ENCODE assay signal across 1 cellular context in the genomic region with DNA sequence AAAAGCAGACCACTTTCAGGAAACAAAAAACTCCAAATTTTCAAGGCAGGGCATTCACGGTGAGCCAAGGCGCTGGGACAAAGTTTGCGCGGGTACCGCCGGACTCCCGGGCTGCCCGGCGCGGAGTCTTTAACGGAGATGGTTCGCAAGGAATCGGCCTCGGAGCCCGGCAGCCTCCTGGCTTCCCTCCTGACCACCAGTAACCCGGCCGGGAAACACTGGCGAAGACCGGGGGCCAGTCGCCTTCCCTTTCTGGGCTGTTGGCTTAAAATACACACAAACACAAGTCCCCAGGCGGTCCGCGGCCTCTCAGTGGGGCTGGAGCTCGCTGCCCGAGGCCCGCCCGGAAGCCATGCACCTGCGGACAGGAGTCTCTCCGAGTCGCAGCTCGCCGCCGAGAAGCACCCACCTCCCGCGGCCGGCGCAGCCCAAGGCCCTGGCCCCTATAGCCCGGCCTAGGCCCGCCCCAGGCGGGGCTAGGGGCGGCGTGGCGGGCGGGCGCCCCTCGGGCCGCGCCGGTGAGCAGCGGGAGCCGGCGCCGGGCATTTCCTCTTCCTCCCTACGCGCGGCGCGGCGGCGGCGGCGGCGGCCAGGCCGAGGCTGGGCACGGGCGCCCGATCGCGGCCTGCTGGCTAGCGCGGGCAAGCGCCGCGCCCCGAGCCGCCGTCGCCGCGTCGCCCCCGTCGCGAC.
TF ChIP-seq lines count a peak whose summit lies in the region.

No MANE protein-coding gene starts in this region.

TF ChIP-seq in K562, 482 proteins besides CTCF, POLR2A, EP300 and RAD21 (continued from another document and continues in another):
- TF ChIP-seq, protein P1, sequence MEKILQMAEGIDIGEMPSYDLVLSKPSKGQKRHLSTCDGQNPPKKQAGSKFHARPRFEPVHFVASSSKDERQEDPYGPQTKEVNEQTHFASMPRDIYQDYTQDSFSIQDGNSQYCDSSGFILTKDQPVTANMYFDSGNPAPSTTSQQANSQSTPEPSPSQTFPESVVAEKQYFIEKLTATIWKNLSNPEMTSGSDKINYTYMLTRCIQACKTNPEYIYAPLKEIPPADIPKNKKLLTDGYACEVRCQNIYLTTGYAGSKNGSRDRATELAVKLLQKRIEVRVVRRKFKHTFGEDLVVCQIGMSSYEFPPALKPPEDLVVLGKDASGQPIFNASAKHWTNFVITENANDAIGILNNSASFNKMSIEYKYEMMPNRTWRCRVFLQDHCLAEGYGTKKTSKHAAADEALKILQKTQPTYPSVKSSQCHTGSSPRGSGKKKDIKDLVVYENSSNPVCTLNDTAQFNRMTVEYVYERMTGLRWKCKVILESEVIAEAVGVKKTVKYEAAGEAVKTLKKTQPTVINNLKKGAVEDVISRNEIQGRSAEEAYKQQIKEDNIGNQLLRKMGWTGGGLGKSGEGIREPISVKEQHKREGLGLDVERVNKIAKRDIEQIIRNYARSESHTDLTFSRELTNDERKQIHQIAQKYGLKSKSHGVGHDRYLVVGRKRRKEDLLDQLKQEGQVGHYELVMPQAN (IDR thresholded peaks at IDR 0.05; ENCODE audit: borderline replicate concordance): 0 out of 2 replicates have a peak, but pooled peaks have one; percentile 22
- TF ChIP-seq SAFB (IDR thresholded peaks at IDR 0.05; ENCODE audit: borderline replicate concordance, low read depth, low read length) (no peak), ZNF24 (IDR thresholded peaks at IDR 0.05) (no peak), TAF15 (IDR thresholded peaks at IDR 0.05; ENCODE audit: low read depth, low read length) (no peak), ZEB2 (IDR thresholded peaks at IDR 0.05) (no peak), ETV5 (CRISPR knock-in tag; IDR thresholded peaks at IDR 0.05; ENCODE audit: low read depth) (no peak), FOS (IDR thresholded peaks at IDR 0.05; ENCODE audit: extremely low read depth, insufficient read length) (no peak), ZNF121 (CRISPR knock-in tag; conservative IDR thresholded peaks at IDR 0.05) (no peak), OTX1 (CRISPR knock-in tag; IDR thresholded peaks at IDR 0.05) (no peak), RBM17 (IDR thresholded peaks at IDR 0.05; ENCODE audit: borderline replicate concordance, low read depth, low read length) (no peak), NCOA2 (IDR thresholded peaks at IDR 0.05; ENCODE audit: partially characterized antibody in 2 of 2) (no peak), TBP (optimal IDR thresholded peaks at IDR 0.05; ENCODE audit: low read depth, low read length) (peak; percentile 35), NRF1 (conservative IDR thresholded peaks at IDR 0.05 in 1 of 2, IDR thresholded peaks at IDR 0.05 in 1 of 2) (peak; percentile 32 to 47; a peak in 3 of 4 replicates), DNMT1 (IDR thresholded peaks at IDR 0.05) (no peak), ZNF253 (CRISPR knock-in tag; conservative IDR thresholded peaks at IDR 0.05) (no peak), NFE2L1 (tag; IDR thresholded peaks at IDR 0.05; ENCODE audit: borderline replicate concordance, low read depth) (no peak), HMG20B (CRISPR knock-in tag; IDR thresholded peaks at IDR 0.05) (no peak), MTA1 (IDR thresholded peaks at IDR 0.05; ENCODE audit: borderline replicate concordance) (no peak), XRCC4 (IDR thresholded peaks at IDR 0.05; ENCODE audit: extremely low read depth, insufficient read depth, insufficient read length) (no peak)
- TF ChIP-seq, protein P2, sequence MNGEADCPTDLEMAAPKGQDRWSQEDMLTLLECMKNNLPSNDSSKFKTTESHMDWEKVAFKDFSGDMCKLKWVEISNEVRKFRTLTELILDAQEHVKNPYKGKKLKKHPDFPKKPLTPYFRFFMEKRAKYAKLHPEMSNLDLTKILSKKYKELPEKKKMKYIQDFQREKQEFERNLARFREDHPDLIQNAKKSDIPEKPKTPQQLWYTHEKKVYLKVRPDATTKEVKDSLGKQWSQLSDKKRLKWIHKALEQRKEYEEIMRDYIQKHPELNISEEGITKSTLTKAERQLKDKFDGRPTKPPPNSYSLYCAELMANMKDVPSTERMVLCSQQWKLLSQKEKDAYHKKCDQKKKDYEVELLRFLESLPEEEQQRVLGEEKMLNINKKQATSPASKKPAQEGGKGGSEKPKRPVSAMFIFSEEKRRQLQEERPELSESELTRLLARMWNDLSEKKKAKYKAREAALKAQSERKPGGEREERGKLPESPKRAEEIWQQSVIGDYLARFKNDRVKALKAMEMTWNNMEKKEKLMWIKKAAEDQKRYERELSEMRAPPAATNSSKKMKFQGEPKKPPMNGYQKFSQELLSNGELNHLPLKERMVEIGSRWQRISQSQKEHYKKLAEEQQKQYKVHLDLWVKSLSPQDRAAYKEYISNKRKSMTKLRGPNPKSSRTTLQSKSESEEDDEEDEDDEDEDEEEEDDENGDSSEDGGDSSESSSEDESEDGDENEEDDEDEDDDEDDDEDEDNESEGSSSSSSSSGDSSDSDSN (IDR thresholded peaks at IDR 0.05; ENCODE audit: borderline replicate concordance in 1 of 2, low read depth in 2 of 2, low read length in 2 of 2): peak; percentile 83 to 88; a peak in 3 of 4 replicates
- TF ChIP-seq, protein P3, sequence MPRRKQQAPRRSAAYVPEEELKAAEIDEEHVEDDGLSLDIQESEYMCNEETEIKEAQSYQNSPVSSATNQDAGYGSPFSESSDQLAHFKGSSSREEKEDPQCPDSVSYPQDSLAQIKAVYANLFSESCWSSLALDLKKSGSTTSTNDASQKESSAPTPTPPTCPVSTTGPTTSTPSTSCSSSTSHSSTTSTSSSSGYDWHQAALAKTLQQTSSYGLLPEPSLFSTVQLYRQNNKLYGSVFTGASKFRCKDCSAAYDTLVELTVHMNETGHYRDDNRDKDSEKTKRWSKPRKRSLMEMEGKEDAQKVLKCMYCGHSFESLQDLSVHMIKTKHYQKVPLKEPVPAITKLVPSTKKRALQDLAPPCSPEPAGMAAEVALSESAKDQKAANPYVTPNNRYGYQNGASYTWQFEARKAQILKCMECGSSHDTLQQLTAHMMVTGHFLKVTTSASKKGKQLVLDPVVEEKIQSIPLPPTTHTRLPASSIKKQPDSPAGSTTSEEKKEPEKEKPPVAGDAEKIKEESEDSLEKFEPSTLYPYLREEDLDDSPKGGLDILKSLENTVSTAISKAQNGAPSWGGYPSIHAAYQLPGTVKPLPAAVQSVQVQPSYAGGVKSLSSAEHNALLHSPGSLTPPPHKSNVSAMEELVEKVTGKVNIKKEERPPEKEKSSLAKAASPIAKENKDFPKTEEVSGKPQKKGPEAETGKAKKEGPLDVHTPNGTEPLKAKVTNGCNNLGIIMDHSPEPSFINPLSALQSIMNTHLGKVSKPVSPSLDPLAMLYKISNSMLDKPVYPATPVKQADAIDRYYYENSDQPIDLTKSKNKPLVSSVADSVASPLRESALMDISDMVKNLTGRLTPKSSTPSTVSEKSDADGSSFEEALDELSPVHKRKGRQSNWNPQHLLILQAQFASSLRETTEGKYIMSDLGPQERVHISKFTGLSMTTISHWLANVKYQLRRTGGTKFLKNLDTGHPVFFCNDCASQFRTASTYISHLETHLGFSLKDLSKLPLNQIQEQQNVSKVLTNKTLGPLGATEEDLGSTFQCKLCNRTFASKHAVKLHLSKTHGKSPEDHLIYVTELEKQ (CRISPR knock-in tag; IDR thresholded peaks at IDR 0.05): no peak
- TF ChIP-seq, protein P4, sequence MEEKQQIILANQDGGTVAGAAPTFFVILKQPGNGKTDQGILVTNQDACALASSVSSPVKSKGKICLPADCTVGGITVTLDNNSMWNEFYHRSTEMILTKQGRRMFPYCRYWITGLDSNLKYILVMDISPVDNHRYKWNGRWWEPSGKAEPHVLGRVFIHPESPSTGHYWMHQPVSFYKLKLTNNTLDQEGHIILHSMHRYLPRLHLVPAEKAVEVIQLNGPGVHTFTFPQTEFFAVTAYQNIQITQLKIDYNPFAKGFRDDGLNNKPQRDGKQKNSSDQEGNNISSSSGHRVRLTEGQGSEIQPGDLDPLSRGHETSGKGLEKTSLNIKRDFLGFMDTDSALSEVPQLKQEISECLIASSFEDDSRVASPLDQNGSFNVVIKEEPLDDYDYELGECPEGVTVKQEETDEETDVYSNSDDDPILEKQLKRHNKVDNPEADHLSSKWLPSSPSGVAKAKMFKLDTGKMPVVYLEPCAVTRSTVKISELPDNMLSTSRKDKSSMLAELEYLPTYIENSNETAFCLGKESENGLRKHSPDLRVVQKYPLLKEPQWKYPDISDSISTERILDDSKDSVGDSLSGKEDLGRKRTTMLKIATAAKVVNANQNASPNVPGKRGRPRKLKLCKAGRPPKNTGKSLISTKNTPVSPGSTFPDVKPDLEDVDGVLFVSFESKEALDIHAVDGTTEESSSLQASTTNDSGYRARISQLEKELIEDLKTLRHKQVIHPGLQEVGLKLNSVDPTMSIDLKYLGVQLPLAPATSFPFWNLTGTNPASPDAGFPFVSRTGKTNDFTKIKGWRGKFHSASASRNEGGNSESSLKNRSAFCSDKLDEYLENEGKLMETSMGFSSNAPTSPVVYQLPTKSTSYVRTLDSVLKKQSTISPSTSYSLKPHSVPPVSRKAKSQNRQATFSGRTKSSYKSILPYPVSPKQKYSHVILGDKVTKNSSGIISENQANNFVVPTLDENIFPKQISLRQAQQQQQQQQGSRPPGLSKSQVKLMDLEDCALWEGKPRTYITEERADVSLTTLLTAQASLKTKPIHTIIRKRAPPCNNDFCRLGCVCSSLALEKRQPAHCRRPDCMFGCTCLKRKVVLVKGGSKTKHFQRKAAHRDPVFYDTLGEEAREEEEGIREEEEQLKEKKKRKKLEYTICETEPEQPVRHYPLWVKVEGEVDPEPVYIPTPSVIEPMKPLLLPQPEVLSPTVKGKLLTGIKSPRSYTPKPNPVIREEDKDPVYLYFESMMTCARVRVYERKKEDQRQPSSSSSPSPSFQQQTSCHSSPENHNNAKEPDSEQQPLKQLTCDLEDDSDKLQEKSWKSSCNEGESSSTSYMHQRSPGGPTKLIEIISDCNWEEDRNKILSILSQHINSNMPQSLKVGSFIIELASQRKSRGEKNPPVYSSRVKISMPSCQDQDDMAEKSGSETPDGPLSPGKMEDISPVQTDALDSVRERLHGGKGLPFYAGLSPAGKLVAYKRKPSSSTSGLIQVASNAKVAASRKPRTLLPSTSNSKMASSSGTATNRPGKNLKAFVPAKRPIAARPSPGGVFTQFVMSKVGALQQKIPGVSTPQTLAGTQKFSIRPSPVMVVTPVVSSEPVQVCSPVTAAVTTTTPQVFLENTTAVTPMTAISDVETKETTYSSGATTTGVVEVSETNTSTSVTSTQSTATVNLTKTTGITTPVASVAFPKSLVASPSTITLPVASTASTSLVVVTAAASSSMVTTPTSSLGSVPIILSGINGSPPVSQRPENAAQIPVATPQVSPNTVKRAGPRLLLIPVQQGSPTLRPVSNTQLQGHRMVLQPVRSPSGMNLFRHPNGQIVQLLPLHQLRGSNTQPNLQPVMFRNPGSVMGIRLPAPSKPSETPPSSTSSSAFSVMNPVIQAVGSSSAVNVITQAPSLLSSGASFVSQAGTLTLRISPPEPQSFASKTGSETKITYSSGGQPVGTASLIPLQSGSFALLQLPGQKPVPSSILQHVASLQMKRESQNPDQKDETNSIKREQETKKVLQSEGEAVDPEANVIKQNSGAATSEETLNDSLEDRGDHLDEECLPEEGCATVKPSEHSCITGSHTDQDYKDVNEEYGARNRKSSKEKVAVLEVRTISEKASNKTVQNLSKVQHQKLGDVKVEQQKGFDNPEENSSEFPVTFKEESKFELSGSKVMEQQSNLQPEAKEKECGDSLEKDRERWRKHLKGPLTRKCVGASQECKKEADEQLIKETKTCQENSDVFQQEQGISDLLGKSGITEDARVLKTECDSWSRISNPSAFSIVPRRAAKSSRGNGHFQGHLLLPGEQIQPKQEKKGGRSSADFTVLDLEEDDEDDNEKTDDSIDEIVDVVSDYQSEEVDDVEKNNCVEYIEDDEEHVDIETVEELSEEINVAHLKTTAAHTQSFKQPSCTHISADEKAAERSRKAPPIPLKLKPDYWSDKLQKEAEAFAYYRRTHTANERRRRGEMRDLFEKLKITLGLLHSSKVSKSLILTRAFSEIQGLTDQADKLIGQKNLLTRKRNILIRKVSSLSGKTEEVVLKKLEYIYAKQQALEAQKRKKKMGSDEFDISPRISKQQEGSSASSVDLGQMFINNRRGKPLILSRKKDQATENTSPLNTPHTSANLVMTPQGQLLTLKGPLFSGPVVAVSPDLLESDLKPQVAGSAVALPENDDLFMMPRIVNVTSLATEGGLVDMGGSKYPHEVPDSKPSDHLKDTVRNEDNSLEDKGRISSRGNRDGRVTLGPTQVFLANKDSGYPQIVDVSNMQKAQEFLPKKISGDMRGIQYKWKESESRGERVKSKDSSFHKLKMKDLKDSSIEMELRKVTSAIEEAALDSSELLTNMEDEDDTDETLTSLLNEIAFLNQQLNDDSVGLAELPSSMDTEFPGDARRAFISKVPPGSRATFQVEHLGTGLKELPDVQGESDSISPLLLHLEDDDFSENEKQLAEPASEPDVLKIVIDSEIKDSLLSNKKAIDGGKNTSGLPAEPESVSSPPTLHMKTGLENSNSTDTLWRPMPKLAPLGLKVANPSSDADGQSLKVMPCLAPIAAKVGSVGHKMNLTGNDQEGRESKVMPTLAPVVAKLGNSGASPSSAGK (IDR thresholded peaks at IDR 0.05): peak; percentile 25; the same call in 1 of the 2 replicates
- TF ChIP-seq, protein P5, sequence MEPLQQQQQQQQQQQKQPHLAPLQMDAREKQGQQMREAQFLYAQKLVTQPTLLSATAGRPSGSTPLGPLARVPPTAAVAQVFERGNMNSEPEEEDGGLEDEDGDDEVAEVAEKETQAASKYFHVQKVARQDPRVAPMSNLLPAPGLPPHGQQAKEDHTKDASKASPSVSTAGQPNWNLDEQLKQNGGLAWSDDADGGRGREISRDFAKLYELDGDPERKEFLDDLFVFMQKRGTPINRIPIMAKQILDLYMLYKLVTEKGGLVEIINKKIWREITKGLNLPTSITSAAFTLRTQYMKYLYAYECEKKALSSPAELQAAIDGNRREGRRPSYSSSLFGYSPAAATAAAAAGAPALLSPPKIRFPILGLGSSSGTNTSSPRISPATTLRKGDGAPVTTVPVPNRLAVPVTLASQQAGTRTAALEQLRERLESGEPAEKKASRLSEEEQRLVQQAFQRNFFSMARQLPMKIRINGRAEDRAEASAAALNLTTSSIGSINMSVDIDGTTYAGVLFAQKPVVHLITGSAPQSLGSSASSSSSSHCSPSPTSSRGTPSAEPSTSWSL (CRISPR knock-in tag; IDR thresholded peaks at IDR 0.05; ENCODE audit: borderline replicate concordance): no peak
- TF ChIP-seq, protein P6, sequence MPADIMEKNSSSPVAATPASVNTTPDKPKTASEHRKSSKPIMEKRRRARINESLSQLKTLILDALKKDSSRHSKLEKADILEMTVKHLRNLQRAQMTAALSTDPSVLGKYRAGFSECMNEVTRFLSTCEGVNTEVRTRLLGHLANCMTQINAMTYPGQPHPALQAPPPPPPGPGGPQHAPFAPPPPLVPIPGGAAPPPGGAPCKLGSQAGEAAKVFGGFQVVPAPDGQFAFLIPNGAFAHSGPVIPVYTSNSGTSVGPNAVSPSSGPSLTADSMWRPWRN (IDR thresholded peaks at IDR 0.05; ENCODE audit: low read depth): no peak
- TF ChIP-seq, protein P7, sequence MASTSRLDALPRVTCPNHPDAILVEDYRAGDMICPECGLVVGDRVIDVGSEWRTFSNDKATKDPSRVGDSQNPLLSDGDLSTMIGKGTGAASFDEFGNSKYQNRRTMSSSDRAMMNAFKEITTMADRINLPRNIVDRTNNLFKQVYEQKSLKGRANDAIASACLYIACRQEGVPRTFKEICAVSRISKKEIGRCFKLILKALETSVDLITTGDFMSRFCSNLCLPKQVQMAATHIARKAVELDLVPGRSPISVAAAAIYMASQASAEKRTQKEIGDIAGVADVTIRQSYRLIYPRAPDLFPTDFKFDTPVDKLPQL (IDR thresholded peaks at IDR 0.05; ENCODE audit: extremely low read depth, insufficient read length): no peak
